ENCODE assay signal across 1 cellular context in genomic region chr1:236524142-236524891, GRCh38.
TF ChIP-seq lines count a peak whose summit lies in the region.

No MANE protein-coding gene starts in this region.

TF ChIP-seq in HEK293, 187 proteins besides CTCF, POLR2A, EP300 and RAD21 (continued from another document):
- TF ChIP-seq, protein P1, sequence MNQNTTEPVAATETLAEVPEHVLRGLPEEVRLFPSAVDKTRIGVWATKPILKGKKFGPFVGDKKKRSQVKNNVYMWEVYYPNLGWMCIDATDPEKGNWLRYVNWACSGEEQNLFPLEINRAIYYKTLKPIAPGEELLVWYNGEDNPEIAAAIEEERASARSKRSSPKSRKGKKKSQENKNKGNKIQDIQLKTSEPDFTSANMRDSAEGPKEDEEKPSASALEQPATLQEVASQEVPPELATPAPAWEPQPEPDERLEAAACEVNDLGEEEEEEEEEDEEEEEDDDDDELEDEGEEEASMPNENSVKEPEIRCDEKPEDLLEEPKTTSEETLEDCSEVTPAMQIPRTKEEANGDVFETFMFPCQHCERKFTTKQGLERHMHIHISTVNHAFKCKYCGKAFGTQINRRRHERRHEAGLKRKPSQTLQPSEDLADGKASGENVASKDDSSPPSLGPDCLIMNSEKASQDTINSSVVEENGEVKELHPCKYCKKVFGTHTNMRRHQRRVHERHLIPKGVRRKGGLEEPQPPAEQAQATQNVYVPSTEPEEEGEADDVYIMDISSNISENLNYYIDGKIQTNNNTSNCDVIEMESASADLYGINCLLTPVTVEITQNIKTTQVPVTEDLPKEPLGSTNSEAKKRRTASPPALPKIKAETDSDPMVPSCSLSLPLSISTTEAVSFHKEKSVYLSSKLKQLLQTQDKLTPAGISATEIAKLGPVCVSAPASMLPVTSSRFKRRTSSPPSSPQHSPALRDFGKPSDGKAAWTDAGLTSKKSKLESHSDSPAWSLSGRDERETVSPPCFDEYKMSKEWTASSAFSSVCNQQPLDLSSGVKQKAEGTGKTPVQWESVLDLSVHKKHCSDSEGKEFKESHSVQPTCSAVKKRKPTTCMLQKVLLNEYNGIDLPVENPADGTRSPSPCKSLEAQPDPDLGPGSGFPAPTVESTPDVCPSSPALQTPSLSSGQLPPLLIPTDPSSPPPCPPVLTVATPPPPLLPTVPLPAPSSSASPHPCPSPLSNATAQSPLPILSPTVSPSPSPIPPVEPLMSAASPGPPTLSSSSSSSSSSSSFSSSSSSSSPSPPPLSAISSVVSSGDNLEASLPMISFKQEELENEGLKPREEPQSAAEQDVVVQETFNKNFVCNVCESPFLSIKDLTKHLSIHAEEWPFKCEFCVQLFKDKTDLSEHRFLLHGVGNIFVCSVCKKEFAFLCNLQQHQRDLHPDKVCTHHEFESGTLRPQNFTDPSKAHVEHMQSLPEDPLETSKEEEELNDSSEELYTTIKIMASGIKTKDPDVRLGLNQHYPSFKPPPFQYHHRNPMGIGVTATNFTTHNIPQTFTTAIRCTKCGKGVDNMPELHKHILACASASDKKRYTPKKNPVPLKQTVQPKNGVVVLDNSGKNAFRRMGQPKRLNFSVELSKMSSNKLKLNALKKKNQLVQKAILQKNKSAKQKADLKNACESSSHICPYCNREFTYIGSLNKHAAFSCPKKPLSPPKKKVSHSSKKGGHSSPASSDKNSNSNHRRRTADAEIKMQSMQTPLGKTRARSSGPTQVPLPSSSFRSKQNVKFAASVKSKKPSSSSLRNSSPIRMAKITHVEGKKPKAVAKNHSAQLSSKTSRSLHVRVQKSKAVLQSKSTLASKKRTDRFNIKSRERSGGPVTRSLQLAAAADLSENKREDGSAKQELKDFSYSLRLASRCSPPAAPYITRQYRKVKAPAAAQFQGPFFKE (tag by site-specific recombination; IDR thresholded peaks at IDR 0.05; ENCODE audit: borderline replicate concordance), result no peak
- TF ChIP-seq ZNF311 (tag by site-specific recombination; IDR thresholded peaks at IDR 0.05; ENCODE audit: borderline replicate concordance) (no peak), SP7 (tag by site-specific recombination; IDR thresholded peaks at IDR 0.05) (peak; percentile 81), ZNF404 (tag by site-specific recombination; IDR thresholded peaks at IDR 0.05) (no peak), ZNF580 (tag by site-specific recombination; IDR thresholded peaks at IDR 0.05) (0 out of 2 replicates have a peak, but pooled peaks have one; percentile 25), KLF8 (tag by site-specific recombination; IDR thresholded peaks at IDR 0.05) (peak; percentile 58; the same call in 1 of the 2 replicates), ZNF837 (tag by site-specific recombination; IDR thresholded peaks at IDR 0.05) (no peak), ZNF292 (tag by site-specific recombination; IDR thresholded peaks at IDR 0.05; ENCODE audit: borderline replicate concordance, low read depth) (no peak), YY2 (tag by site-specific recombination; IDR thresholded peaks at IDR 0.05) (peak; percentile 81; the same call in 1 of the 2 replicates), ZBTB8A (tag by site-specific recombination; IDR thresholded peaks at IDR 0.05) (peak; percentile 5; the same call in 1 of the 2 replicates), ZNF302 (tag by site-specific recombination; IDR thresholded peaks at IDR 0.05; ENCODE audit: low read depth) (no peak), ZNF777 (tag by site-specific recombination; IDR thresholded peaks at IDR 0.05; ENCODE audit: borderline replicate concordance) (no peak), ZNF664 (tag by site-specific recombination; IDR thresholded peaks at IDR 0.05) (peak; percentile 23; the same call in 1 of the 2 replicates), ZSCAN5A (tag by site-specific recombination; IDR thresholded peaks at IDR 0.05) (peak; percentile 47; the same call in 1 of the 2 replicates), ZNF423 (tag by site-specific recombination; IDR thresholded peaks at IDR 0.05) (peak; percentile 80), ZNF394 (tag by site-specific recombination; IDR thresholded peaks at IDR 0.05; ENCODE audit: borderline replicate concordance) (no peak; the same call in 1 of the 2 replicates), MEIS1 (CRISPR knock-in tag; IDR thresholded peaks at IDR 0.05; ENCODE audit: borderline replicate concordance) (no peak), ZNF544 (tag by site-specific recombination; IDR thresholded peaks at IDR 0.05) (no peak), ZNF350 (tag by site-specific recombination; IDR thresholded peaks at IDR 0.05) (no peak), REST (tag by site-specific recombination; IDR thresholded peaks at IDR 0.05) (peak; percentile 11; the same call in 1 of the 2 replicates), ZNF133 (tag by site-specific recombination; IDR thresholded peaks at IDR 0.05) (no peak), SETDB1 (IDR thresholded peaks at IDR 0.05; ENCODE audit: insufficient read length, low read length) (no peak), ZNF37A (tag by site-specific recombination; IDR thresholded peaks at IDR 0.05) (no peak), ZNF639 (tag by site-specific recombination; IDR thresholded peaks at IDR 0.05) (peak; percentile 84; the same call in 1 of the 2 replicates)
- TF ChIP-seq, protein P2, sequence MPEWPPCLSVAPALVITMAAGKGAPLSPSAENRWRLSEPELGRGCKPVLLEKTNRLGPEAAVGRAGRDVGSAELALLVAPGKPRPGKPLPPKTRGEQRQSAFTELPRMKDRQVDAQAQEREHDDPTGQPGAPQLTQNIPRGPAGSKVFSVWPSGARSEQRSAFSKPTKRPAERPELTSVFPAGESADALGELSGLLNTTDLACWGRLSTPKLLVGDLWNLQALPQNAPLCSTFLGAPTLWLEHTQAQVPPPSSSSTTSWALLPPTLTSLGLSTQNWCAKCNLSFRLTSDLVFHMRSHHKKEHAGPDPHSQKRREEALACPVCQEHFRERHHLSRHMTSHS (tag by site-specific recombination; IDR thresholded peaks at IDR 0.05), result no peak
- TF ChIP-seq, protein P3, sequence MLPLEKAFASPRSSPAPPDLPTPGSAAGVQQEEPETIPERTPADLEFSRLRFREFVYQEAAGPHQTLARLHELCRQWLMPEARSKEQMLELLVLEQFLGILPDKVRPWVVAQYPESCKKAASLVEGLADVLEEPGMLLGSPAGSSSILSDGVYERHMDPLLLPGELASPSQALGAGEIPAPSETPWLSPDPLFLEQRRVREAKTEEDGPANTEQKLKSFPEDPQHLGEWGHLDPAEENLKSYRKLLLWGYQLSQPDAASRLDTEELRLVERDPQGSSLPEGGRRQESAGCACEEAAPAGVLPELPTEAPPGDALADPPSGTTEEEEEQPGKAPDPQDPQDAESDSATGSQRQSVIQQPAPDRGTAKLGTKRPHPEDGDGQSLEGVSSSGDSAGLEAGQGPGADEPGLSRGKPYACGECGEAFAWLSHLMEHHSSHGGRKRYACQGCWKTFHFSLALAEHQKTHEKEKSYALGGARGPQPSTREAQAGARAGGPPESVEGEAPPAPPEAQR (tag by site-specific recombination; IDR thresholded peaks at IDR 0.05), result no peak
- TF ChIP-seq, protein P4, sequence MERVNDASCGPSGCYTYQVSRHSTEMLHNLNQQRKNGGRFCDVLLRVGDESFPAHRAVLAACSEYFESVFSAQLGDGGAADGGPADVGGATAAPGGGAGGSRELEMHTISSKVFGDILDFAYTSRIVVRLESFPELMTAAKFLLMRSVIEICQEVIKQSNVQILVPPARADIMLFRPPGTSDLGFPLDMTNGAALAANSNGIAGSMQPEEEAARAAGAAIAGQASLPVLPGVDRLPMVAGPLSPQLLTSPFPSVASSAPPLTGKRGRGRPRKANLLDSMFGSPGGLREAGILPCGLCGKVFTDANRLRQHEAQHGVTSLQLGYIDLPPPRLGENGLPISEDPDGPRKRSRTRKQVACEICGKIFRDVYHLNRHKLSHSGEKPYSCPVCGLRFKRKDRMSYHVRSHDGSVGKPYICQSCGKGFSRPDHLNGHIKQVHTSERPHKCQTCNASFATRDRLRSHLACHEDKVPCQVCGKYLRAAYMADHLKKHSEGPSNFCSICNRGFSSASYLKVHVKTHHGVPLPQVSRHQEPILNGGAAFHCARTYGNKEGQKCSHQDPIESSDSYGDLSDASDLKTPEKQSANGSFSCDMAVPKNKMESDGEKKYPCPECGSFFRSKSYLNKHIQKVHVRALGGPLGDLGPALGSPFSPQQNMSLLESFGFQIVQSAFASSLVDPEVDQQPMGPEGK (tag by site-specific recombination; IDR thresholded peaks at IDR 0.05), result peak; percentile 71
